10 cellular contexts compared by ENCODE assay signal in genomic region chr19:41193420-41194156, GRCh38. TPM values are rescaled to one million over a fixed set of nuclear protein-coding genes. Genes with fewer than 3 reads are reported as not detected.
DNase-seq lines count a peak whose midpoint lies in the region; ATAC-seq and TF ChIP-seq lines count a peak whose summit lies in the region.
"Had no signal": no experiment of that assay in that cellular context is flagged by ENCODE, and none has a peak within 500 bp of the region (broad histone marks: within the 10 kb centered on the region; RNA-seq: fewer than 3 reads in every experiment).

No MANE protein-coding gene starts in this region.

- no peaks in the 10 kb centered on the region for H3K9me3 Mint-ChIP-seq in memory B cell

- intact Hi-C loops in heart left ventricle (cut with DNase I) = no loop called here
- intact Hi-C loops in cardiac septum (cut with DNase I) = no loop called here
- intact Hi-C loops in colonic mucosa (cut with DNase I) = no loop called here
- intact Hi-C loops in upper lobe of right lung (cut with DNase I) = no loop called here

- no peak for TF ChIP-seq POLR2A in heart left ventricle (IDR thresholded peaks at IDR 0.05)

- peaks cover 0 to 21% (median 0%) of the 10 kb centered on the region in 12 donors for H3K4me1 ChIP-seq in heart left ventricle
- H3K4me1 ChIP-seq in colonic mucosa = peaks cover 5% of the 10 kb centered on the region
- H3K4me1 ChIP-seq in upper lobe of right lung = peaks cover 22% of the 10 kb centered on the region

- H3K9me3 ChIP-seq in heart left ventricle (no peaks in the 10 kb centered on the region), colonic mucosa (no peaks in the 10 kb centered on the region), upper lobe of right lung (no peaks in the 10 kb centered on the region)

- H3K27me3 Mint-ChIP-seq in memory B cell = peaks cover 37% of the 10 kb centered on the region

- peak overlapping the region; percentile 12 for H3K27ac Mint-ChIP-seq in memory B cell

- TF ChIP-seq CTCF in heart left ventricle (IDR thresholded peaks at IDR 0.05) = no peak
- TF ChIP-seq CTCF in colonic mucosa (IDR thresholded peaks at IDR 0.05) = no peak
- no peak for TF ChIP-seq CTCF in upper lobe of right lung (IDR thresholded peaks at IDR 0.05)

- H3K36me3 Mint-ChIP-seq in memory B cell = no peaks in the 10 kb centered on the region

- H3K4me1 Mint-ChIP-seq in memory B cell = peaks cover 14% of the 10 kb centered on the region

- H3K27ac ChIP-seq in heart left ventricle = no peak overlapping the region
- peak overlapping the region; percentile 65 for H3K27ac ChIP-seq in colonic mucosa
- no peak overlapping the region for H3K27ac ChIP-seq in upper lobe of right lung

- peak in 1 of 5 donors; percentile 54 for DNase-seq in heart left ventricle
- no peak for DNase-seq in cardiac septum (ENCODE audit: low spot score)
- no peak for DNase-seq in colonic mucosa
- DNase-seq in memory B cell (ENCODE audit: low spot score in 2 of 2) = no peak
- DNase-seq in upper lobe of right lung = no peak
- DNase-seq in NCI-H2081 (lab: John Stamatoyannopoulos, UW) = no peak
- DNase-seq in mesenteric fat pad (ENCODE audit: low spot score) = no peak
- DNase-seq: COR-L47, NCI-H1092 treated with DMSO at 0.1 percent for 48 hours had no signal

- no peaks in the 10 kb centered on the region for H3K36me3 ChIP-seq in heart left ventricle
- no peaks in the 10 kb centered on the region for H3K36me3 ChIP-seq in colonic mucosa
- H3K36me3 ChIP-seq in upper lobe of right lung = no peaks in the 10 kb centered on the region

- no peak overlapping the region for H3K4me3 Mint-ChIP-seq in memory B cell

- peak in 1 of 4 donors; percentile 20 for ATAC-seq in heart left ventricle
- ATAC-seq in memory B cell (ENCODE audit: low read depth) = no peak
- peak; percentile 10 for ATAC-seq in upper lobe of right lung
- ATAC-seq in GM19023 (IDR thresholded peaks at IDR 0.05; ENCODE audit: unreplicated experiment) = no peak

- H3K9ac ChIP-seq in colonic mucosa (ENCODE audit: low read depth in 2 of 2, low read length in 2 of 2) = peak overlapping the region; percentile 69 to 92

- 17 to 19% (median 19%) methylated on average over 13 of the region's 13 CpGs for WGBS in heart left ventricle, 4 donors

- H3K4me3 ChIP-seq in heart left ventricle (peak overlapping the region in 8 of 12 donors; percentile 12 to 51 (median 26)), colonic mucosa (peak overlapping the region; percentile 71), upper lobe of right lung (peak overlapping the region; percentile 50)

- H3K27me3 ChIP-seq in heart left ventricle (peaks cover 13 to 61% (median 27%) of the 10 kb centered on the region in 9 donors), colonic mucosa (no peaks in the 10 kb centered on the region), upper lobe of right lung (peaks cover 7% of the 10 kb centered on the region)

RNA-seq across cellular contexts. Expression of gene CYP2S1, which starts 0.6 kb away (rescaled TPM):
- total RNA-seq in heart left ventricle = 1 to 10 TPM in 2 of 9 donors, under 1 TPM in 7; 0.18 to 3.8 (median 0.37) TPM
- under 1 TPM; 0.11 to 0.35 TPM for polyA plus RNA-seq in heart left ventricle
- 0.48 TPM for total RNA-seq in cardiac septum
- total RNA-seq in colonic mucosa = 100 to 1,000 TPM; 114 to 152 TPM
- 11.1 TPM for total RNA-seq in upper lobe of right lung
- total RNA-seq in mesenteric fat pad = 2.2 TPM

RNA-seq across cellular contexts. Expression of gene AXL, which starts 25.4 kb away (rescaled TPM):
- total RNA-seq in heart left ventricle (10 to 100 TPM in 7 of 9 donors, 1 to 10 TPM in 2; 9.3 to 62.5 (median 13.2) TPM), cardiac septum (13.0 TPM), colonic mucosa (10 to 100 TPM in 1 of 2 donors, 1 to 10 TPM in 1; 6.2 to 21.4 TPM), upper lobe of right lung (59.1 TPM), mesenteric fat pad (61.1 TPM)
- polyA plus RNA-seq in heart left ventricle = 10 to 100 TPM in 1 of 2 donors, 1 to 10 TPM in 1; 5.0 to 21.1 TPM
